ENCODE assay signal across 31 cellular contexts in the genomic region with DNA sequence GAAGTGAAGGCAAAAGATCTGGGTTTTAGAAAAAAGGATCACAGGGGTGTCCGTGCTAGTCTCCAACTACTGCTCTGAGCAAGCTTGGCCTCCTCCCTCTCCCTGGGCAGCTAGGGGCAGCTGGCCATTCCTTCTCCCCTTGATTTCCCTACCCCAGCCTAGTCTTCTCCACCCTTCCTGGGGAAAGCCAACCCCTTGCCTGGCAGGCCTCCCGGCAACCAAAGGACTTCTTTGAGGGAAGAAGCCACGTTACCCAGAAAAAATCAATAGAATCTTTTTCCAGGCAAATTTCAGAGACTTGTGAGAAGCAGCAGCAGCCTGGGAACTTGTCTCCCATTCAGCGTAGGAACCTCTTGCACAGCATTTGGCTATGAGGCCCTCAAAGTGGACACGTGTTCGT.
DNase-seq lines count a peak whose midpoint lies in the region; ATAC-seq, FAIRE-seq and TF ChIP-seq lines count a peak whose summit lies in the region.
"Had no signal": no experiment of that assay in that cellular context is flagged by ENCODE, and none has a peak within 500 bp of the region (broad histone marks: within the 10 kb centered on the region; RNA-seq: fewer than 3 reads in every experiment).

No MANE protein-coding gene starts in this region.

- H3K4me1 ChIP-seq in A549: peaks cover 84% of the 10 kb centered on the region
- H3K4me1 ChIP-seq: body of pancreas, vagina had no signal

- CTCF ChIA-PET in A549 (lab: Yijun Ruan, JAX): no interaction called here

- H3K27me3 ChIP-seq in H7 (ENCODE audit: control insufficient read depth, insufficient read depth, low read length): no peaks in the 10 kb centered on the region
- H3K27me3 ChIP-seq: body of pancreas, heart right ventricle, MG63, neutrophil, vagina had no signal

- DNase-seq in A549 (ENCODE audit: low read depth in 1 of 2, low spot score in 1 of 2) (no peak), amygdala (lab: John Stamatoyannopoulos, UW) (peak in 41 of 56 donors; percentile 4 to 73 (median 31)), head of caudate nucleus (peak in 30 of 42 donors; percentile 13 to 77 (median 40)), nucleus accumbens (lab: John Stamatoyannopoulos, UW) (peak in 43 of 56 donors; percentile 5 to 77 (median 34)), GM19238 (ENCODE audit: insufficient read length, low spot score) (no peak), glutamatergic neuron (no peak), H7 (no peak)
- DNase-seq in activated CD4-positive, alpha-beta T cell treated with anti-CD3 and anti-CD28 coated beads, Interleukin-2, amount 10 ng/mL, durations not matched to agents 24 days and 14 days: no peak
- DNase-seq: activated CD4-positive, alpha-beta T cell treated with anti-CD3 and anti-CD28 coated beads, Interleukin-2, amount 10 ng/mL, durations not matched to agents 7 days and 5 days; activated gamma-delta T cell treated with Interleukin-2 at 50 U/mL for 16 hours; activated naive CD8-positive, alpha-beta T cell treated with anti-CD3 and anti-CD28 coated beads, Interleukin-2, amount 50 U/mL, for 24 hours; activated T-cell treated with anti-CD3 and anti-CD28 coated beads, Interleukin-2, amount 50 U/mL, for 24 hours; AML-193; body of pancreas; CD8-positive, alpha-beta T cell; DMS153; effector memory CD4-positive, alpha-beta T cell; heart right ventricle; KG1; MG63; NCI-H1105 treated with DMSO at 0.1 percent for 48 hours; NCI-H1930; NCI-H526 treated with DMSO at 0.1 percent for 48 hours; SIG-M5; stimulated activated naive CD4-positive, alpha-beta T cell treated with Interleukin-2 at 50 U/mL for 16 hours; WERI-Rb-1 had no signal

- no peak overlapping the region for H3K4me2 ChIP-seq in A549

- WGBS in A549 (ENCODE audit: missing lambda C conversion rate): 98% methylated on average over 6 of the region's 6 CpGs

- H3K36me3 ChIP-seq in H7 (replicated peaks; ENCODE audit: control insufficient read depth, insufficient read depth, low read length): no peaks in the 10 kb centered on the region
- H3K36me3 ChIP-seq: heart right ventricle, MG63, neutrophil, thoracic aorta, vagina, WERI-Rb-1 had no signal

- peaks cover 2% of the 10 kb centered on the region for H3K27me3 Mint-ChIP-seq in glutamatergic neuron (ENCODE audit: unreplicated experiment)
- H3K27me3 Mint-ChIP-seq in activated CD4-positive, alpha-beta T cell treated with anti-CD3 and anti-CD28 coated beads, Interleukin-2, amount 10 ng/mL, durations not matched to agents 24 days and 14 days: no peaks in the 10 kb centered on the region
- H3K27me3 Mint-ChIP-seq: activated CD4-positive, alpha-beta T cell treated with anti-CD3 and anti-CD28 coated beads, Interleukin-2, amount 10 ng/mL, durations not matched to agents 7 days and 5 days; activated naive CD8-positive, alpha-beta T cell treated with anti-CD3 and anti-CD28 coated beads, Interleukin-2, amount 50 U/mL, for 24 hours; activated T-cell treated with anti-CD3 and anti-CD28 coated beads, Interleukin-2, amount 50 U/mL, for 24 hours had no signal

- POLR2A ChIA-PET in A549 (lab: Yijun Ruan, JAX): no interaction called here

- no peak for TF ChIP-seq RAD21 in A549 (conservative IDR thresholded peaks at IDR 0.05 in 1 of 2, IDR thresholded peaks at IDR 0.05 in 1 of 2)

- H3K9me3 ChIP-seq in A549: no peaks in the 10 kb centered on the region
- H3K9me3 ChIP-seq: body of pancreas, MG63, neutrophil, thoracic aorta, vagina had no signal

- no peaks in the 10 kb centered on the region for H3K36me3 Mint-ChIP-seq in glutamatergic neuron (ENCODE audit: unreplicated experiment)
- H3K36me3 Mint-ChIP-seq in activated CD4-positive, alpha-beta T cell treated with anti-CD3 and anti-CD28 coated beads, Interleukin-2, amount 10 ng/mL, durations not matched to agents 24 days and 14 days (ENCODE audit: low read depth): no peaks in the 10 kb centered on the region

- no peak for TF ChIP-seq CTCF in A549 (IDR thresholded peaks at IDR 0.05)
- TF ChIP-seq CTCF in glutamatergic neuron (IDR thresholded peaks at IDR 0.05; ENCODE audit: partially characterized antibody, unreplicated experiment): no peak

- H3K27ac ChIP-seq in A549: peak overlapping the region; percentile 91 to 94
- H3K27ac ChIP-seq: body of pancreas, coronary artery, neutrophil, thoracic aorta, vagina, WERI-Rb-1 had no signal

- no peak for TF ChIP-seq EP300 in A549 (IDR thresholded peaks at IDR 0.05)

- no peak overlapping the region for H3K27ac Mint-ChIP-seq in glutamatergic neuron (ENCODE audit: unreplicated experiment)
- no peak overlapping the region for H3K27ac Mint-ChIP-seq in activated CD4-positive, alpha-beta T cell treated with anti-CD3 and anti-CD28 coated beads, Interleukin-2, amount 10 ng/mL, durations not matched to agents 24 days and 14 days
- H3K27ac Mint-ChIP-seq: activated CD4-positive, alpha-beta T cell treated with anti-CD3 and anti-CD28 coated beads, Interleukin-2, amount 10 ng/mL, durations not matched to agents 7 days and 5 days; activated naive CD8-positive, alpha-beta T cell treated with anti-CD3 and anti-CD28 coated beads, Interleukin-2, amount 50 U/mL, for 24 hours; activated T-cell treated with anti-CD3 and anti-CD28 coated beads, Interleukin-2, amount 50 U/mL, for 24 hours; CD8-positive, alpha-beta T cell had no signal

- no peak for FAIRE-seq in A549 (lab: Jason Lieb, UNC)

- intact Hi-C loops in head of caudate nucleus (cut with DNase I): no loop called here
- intact Hi-C loops in activated CD4-positive, alpha-beta T cell treated with anti-CD3 and anti-CD28 coated beads, Interleukin-2, amount 10 ng/mL, durations not matched to agents 24 days and 14 days (cut with micrococcal nuclease): no loop called here

- no peak for TF ChIP-seq POLR2A in A549 (IDR thresholded peaks at IDR 0.05; ENCODE audit: low read length)

- no peak overlapping the region for H3K4me3 ChIP-seq in A549
- H3K4me3 ChIP-seq in H7 (ENCODE audit: insufficient read depth, low read depth, low read length): no peak overlapping the region
- H3K4me3 ChIP-seq: body of pancreas, coronary artery, heart right ventricle, MG63, thoracic aorta, vagina had no signal

- no peak overlapping the region for H3K4me3 Mint-ChIP-seq in glutamatergic neuron (ENCODE audit: unreplicated experiment)
- no peak overlapping the region for H3K4me3 Mint-ChIP-seq in activated CD4-positive, alpha-beta T cell treated with anti-CD3 and anti-CD28 coated beads, Interleukin-2, amount 10 ng/mL, durations not matched to agents 24 days and 14 days
- H3K4me3 Mint-ChIP-seq: activated CD4-positive, alpha-beta T cell treated with anti-CD3 and anti-CD28 coated beads, Interleukin-2, amount 10 ng/mL, durations not matched to agents 7 days and 5 days; activated naive CD8-positive, alpha-beta T cell treated with anti-CD3 and anti-CD28 coated beads, Interleukin-2, amount 50 U/mL, for 24 hours; activated T-cell treated with anti-CD3 and anti-CD28 coated beads, Interleukin-2, amount 50 U/mL, for 24 hours; CD8-positive, alpha-beta T cell had no signal

- H3K9me3 Mint-ChIP-seq in glutamatergic neuron (ENCODE audit: unreplicated experiment): no peaks in the 10 kb centered on the region
- no peaks in the 10 kb centered on the region for H3K9me3 Mint-ChIP-seq in activated CD4-positive, alpha-beta T cell treated with anti-CD3 and anti-CD28 coated beads, Interleukin-2, amount 10 ng/mL, durations not matched to agents 24 days and 14 days
- H3K9me3 Mint-ChIP-seq: activated CD4-positive, alpha-beta T cell treated with anti-CD3 and anti-CD28 coated beads, Interleukin-2, amount 10 ng/mL, durations not matched to agents 7 days and 5 days; activated naive CD8-positive, alpha-beta T cell treated with anti-CD3 and anti-CD28 coated beads, Interleukin-2, amount 50 U/mL, for 24 hours; activated T-cell treated with anti-CD3 and anti-CD28 coated beads, Interleukin-2, amount 50 U/mL, for 24 hours; CD8-positive, alpha-beta T cell had no signal

- H3K4me1 Mint-ChIP-seq in glutamatergic neuron (ENCODE audit: low read depth, unreplicated experiment): no peaks in the 10 kb centered on the region
- peaks cover 4% of the 10 kb centered on the region for H3K4me1 Mint-ChIP-seq in activated CD4-positive, alpha-beta T cell treated with anti-CD3 and anti-CD28 coated beads, Interleukin-2, amount 10 ng/mL, durations not matched to agents 24 days and 14 days

- no peak for ATAC-seq in A549
- ATAC-seq: activated naive CD8-positive, alpha-beta T cell treated with anti-CD3 and anti-CD28 coated beads, Interleukin-2, amount 50 U/mL, for 24 hours; body of pancreas; CD8-positive, alpha-beta T cell; heart right ventricle; Panc1 had no signal

TF ChIP-seq in A549, 52 proteins besides CTCF, POLR2A, EP300 and RAD21 (continues in another document):
- no peak for TF ChIP-seq MAFK (IDR thresholded peaks at IDR 0.05; ENCODE audit: partially characterized antibody)
- no peak for TF ChIP-seq ZFP36 (IDR thresholded peaks at IDR 0.05; ENCODE audit: borderline replicate concordance, partially characterized antibody)
- TF ChIP-seq FOSL2 (IDR thresholded peaks at IDR 0.05): no peak
- no peak for TF ChIP-seq FOSL2 (CRISPR knock-in tag; IDR thresholded peaks at IDR 0.05)
- no peak for TF ChIP-seq RFX5 (IDR thresholded peaks at IDR 0.05)
- no peak for TF ChIP-seq HOXA7 (CRISPR knock-in tag; IDR thresholded peaks at IDR 0.05)
- TF ChIP-seq PHF8 (IDR thresholded peaks at IDR 0.05; ENCODE audit: borderline replicate concordance, low read depth): no peak
- TF ChIP-seq E2F6 (IDR thresholded peaks at IDR 0.05; ENCODE audit: borderline replicate concordance, low read depth): no peak

Comparison
In these comparisons a context has a peak if more than half of its experiments do, and no peak if none do; other contexts are left out.
1. DNase-seq: peak in amygdala (41 of 56), head of caudate nucleus (30 of 42) and nucleus accumbens (43 of 56); none in A549 (0 of 2), GM19238 (single experiment), glutamatergic neuron (single experiment), H7 (single experiment) and activated CD4-positive, alpha-beta T cell treated with anti-CD3 and anti-CD28 coated beads, Interleukin-2, amount 10 ng/mL, durations not matched to agents 24 days and 14 days (single experiment).